Comparison of ENCODE assay signal across 1 cellular context in the genomic region with DNA sequence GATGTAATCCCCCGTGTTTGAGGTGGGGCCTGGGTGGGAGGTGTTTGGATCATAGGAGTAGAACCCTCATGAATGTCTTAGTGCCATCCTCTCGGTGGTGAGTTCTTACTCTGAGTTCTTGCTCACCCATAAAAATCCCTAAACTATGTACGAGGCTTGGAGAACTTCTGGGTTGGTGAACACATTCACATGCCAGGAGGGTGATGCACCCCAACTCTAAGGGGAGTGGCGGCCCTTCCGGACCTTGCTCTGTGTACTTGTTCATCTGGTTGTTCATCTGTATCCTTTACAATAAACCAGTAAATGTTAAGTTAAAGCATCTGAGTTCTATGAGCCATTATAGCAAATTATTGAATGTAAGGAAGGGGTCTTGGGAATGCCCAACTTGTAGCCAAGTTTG.
TF ChIP-seq lines count a peak whose summit lies in the region.

No MANE protein-coding gene starts in this region.

TF ChIP-seq in GM12878, 131 proteins besides CTCF, POLR2A, EP300 and RAD21:
- TF ChIP-seq MEF2B (IDR thresholded peaks at IDR 0.05; ENCODE audit: partially characterized antibody, poor library complexity, severe bottlenecking), result no peak
- no peak for TF ChIP-seq SUZ12 (IDR thresholded peaks at IDR 0.05; ENCODE audit: unreplicated experiment)
- TF ChIP-seq SIX5 (IDR thresholded peaks at IDR 0.05; ENCODE audit: low read depth, low read length, severe bottlenecking), result no peak
